In the genomic region with DNA sequence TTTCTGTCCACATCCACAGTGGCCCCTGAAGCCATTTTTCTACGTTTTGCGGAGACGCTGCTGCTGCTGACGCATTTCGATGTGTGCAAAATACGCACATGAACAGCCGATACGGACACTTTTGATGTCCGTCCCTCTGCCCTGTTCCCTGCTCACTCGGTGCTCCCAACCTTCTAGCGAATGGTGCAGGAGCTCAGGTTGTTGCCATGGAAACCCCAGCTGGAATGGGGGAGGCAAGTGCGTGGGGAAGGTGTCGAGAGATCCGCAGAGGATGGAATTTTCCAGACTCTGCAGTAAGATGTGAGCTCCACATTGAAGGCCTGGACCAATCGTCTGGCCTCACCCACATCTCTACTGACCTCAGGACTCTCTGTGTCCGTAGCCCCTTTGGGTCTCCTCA, we compare ENCODE assay signal across 20 cellular contexts.
"Had no signal": no experiment of that assay in that cellular context is flagged by ENCODE, and none has a peak within 500 bp of the region (broad histone marks: within the 10 kb centered on the region; RNA-seq: fewer than 3 reads in every experiment).

No MANE protein-coding gene starts in this region.

- H3K4me3 ChIP-seq: hepatocyte, mucosa of descending colon, pancreas, prostate gland, skin epidermis, suprapubic skin, thyroid gland had no signal

- H3K4me2 ChIP-seq: hepatocyte had no signal

- H3K27ac ChIP-seq: foreskin keratinocyte, hepatocyte, pancreas, prostate gland, skin epidermis, suprapubic skin, thyroid gland had no signal

- H2AFZ ChIP-seq: hepatocyte had no signal

- H3K27me3 ChIP-seq: foreskin keratinocyte, hepatocyte, pancreas, suprapubic skin, thyroid gland had no signal

- H3K4me1 ChIP-seq: foreskin keratinocyte, pancreas, prostate gland, suprapubic skin, thyroid gland had no signal

- H3K36me3 ChIP-seq: pancreas, prostate gland, suprapubic skin, thyroid gland had no signal

- DNase-seq: cerebellar nuclear complex; dermis blood vessel endothelial cell; effector CD4-positive, alpha-beta T cell; endodermal cell; erythroblast; foreskin keratinocyte; left colon; mucosa of descending colon; naive thymus-derived CD8-positive, alpha-beta T cell; pancreas; retina; stimulated activated CD4-positive, alpha-beta T cell treated with anti-CD3 and anti-CD28 coated beads, Interleukin-12 subunit alpha, Interleukin-12 subunit beta, amount 100 ng/mL, for 4 hours; stimulated activated CD4-positive, alpha-beta T cell treated with anti-CD3 and anti-CD28 coated beads, Interleukin-2, amount 100 ng/mL, for 48 hours; stimulated activated naive CD4-positive, alpha-beta T cell treated with Interleukin-2 at 50 U/mL for 16 hours; thyroid gland had no signal

- H3K9me3 ChIP-seq: pancreas, prostate gland, thyroid gland had no signal

- ATAC-seq: foreskin keratinocyte; left colon; mucosa of descending colon; naive thymus-derived CD8-positive, alpha-beta T cell; pancreas; sciatic nerve had no signal
